15 cellular contexts compared by ENCODE assay signal in genomic region chr2:150280255-150280654, GRCh38.
DNase-seq lines count a peak whose midpoint lies in the region; ATAC-seq and TF ChIP-seq lines count a peak whose summit lies in the region.
"Had no signal": no experiment of that assay in that cellular context is flagged by ENCODE, and none has a peak within 500 bp of the region (broad histone marks: within the 10 kb centered on the region; RNA-seq: fewer than 3 reads in every experiment).

No MANE protein-coding gene starts in this region.

- H2AFZ ChIP-seq in Loucy (ENCODE audit: low read length) = peak overlapping the region; percentile 79; the same call in 1 of the 2 replicates

- no peaks in the 10 kb centered on the region for H4K20me1 ChIP-seq in Loucy (ENCODE audit: insufficient read depth, low read length, poor library complexity, severe bottlenecking)

- no peak overlapping the region for H3K9ac ChIP-seq in Loucy (ENCODE audit: low read depth, low read length, poor library complexity, severe bottlenecking)

- H3K4me1 ChIP-seq in Loucy (ENCODE audit: insufficient read depth, low read length, poor library complexity, severe bottlenecking) (no peaks in the 10 kb centered on the region), uterus (no peaks in the 10 kb centered on the region)

- peaks cover 14% of the 10 kb centered on the region for H3K9me3 ChIP-seq in Loucy (ENCODE audit: insufficient read depth, low read depth, low read length)
- peaks cover 0 to 6% of the 10 kb centered on the region in 2 donors for H3K9me3 ChIP-seq in uterus
- H3K9me3 ChIP-seq: neutrophil had no signal

- H3K36me3 ChIP-seq in Loucy (ENCODE audit: insufficient read depth, low read length) (no peaks in the 10 kb centered on the region), uterus (no peaks in the 10 kb centered on the region)
- H3K36me3 ChIP-seq: esophagus squamous epithelium, neutrophil had no signal

- H3K4me3 ChIP-seq in Loucy (ENCODE audit: low read length, poor library complexity, severe bottlenecking) (no peak overlapping the region), uterus (no peak overlapping the region)
- H3K4me3 ChIP-seq: esophagus squamous epithelium had no signal

- intact Hi-C loops in uterus (cut with DNase I; ENCODE audit: low total_unique reads) = no loop called here

- DNase-seq in dermis blood vessel endothelial cell (peak; percentile 71), left kidney (ENCODE audit: low read depth, low spot score) (peak; percentile 49), uterus (peak; percentile 44 to 68), NCI-H524 treated with DMSO at 0.1 percent for 48 hours (lab: John Stamatoyannopoulos, UW) (no peak), RKO (ENCODE audit: low spot score) (no peak)
- DNase-seq: activated T-cell treated with anti-CD3 and anti-CD28 coated beads, Interleukin-2, amount 50 U/mL, for 24 hours; esophagus squamous epithelium; NCI-H446 treated with DMSO at 0.1 percent for 48 hours; SIG-M5; stimulated activated naive CD8-positive, alpha-beta T cell treated with anti-CD3 and anti-CD28 coated beads, Interleukin-15, amount 100 ng/mL, for 72 hours had no signal

- TF ChIP-seq CTCF in Loucy (conservative IDR thresholded peaks at IDR 0.05; ENCODE audit: low read length) = no peak
- TF ChIP-seq CTCF in uterus (IDR thresholded peaks at IDR 0.05) = no peak

- no peak for TF ChIP-seq POLR2A in uterus (IDR thresholded peaks at IDR 0.05)

- H3K79me2 ChIP-seq in Loucy (ENCODE audit: insufficient read depth, low read length) = no peaks in the 10 kb centered on the region

- no peaks in the 10 kb centered on the region for H3K9me2 ChIP-seq in Loucy (replicated peaks; ENCODE audit: low read depth, low read length)

- no peak for ATAC-seq in HG02938 (IDR thresholded peaks at IDR 0.05; ENCODE audit: unreplicated experiment)
- ATAC-seq: left lobe of liver; stimulated activated naive CD8-positive, alpha-beta T cell treated with anti-CD3 and anti-CD28 coated beads, Interleukin-15, amount 100 ng/mL, for 72 hours; WTC11 had no signal

- H3F3A ChIP-seq in Loucy (ENCODE audit: low read depth) = no peaks in the 10 kb centered on the region

- peak overlapping the region; percentile 1 to 40 for H3K27ac ChIP-seq in uterus
- H3K27ac ChIP-seq: neutrophil had no signal

- H3K27me3 ChIP-seq in Loucy (ENCODE audit: insufficient read depth, low read length, poor library complexity, severe bottlenecking) = no peaks in the 10 kb centered on the region
- no peaks in the 10 kb centered on the region for H3K27me3 ChIP-seq in uterus
- H3K27me3 ChIP-seq: esophagus squamous epithelium, neutrophil had no signal

- H3K4me2 ChIP-seq in Loucy (ENCODE audit: low read depth, low read length, poor library complexity, severe bottlenecking) = no peak overlapping the region

Comparison
In these comparisons a context has a peak if more than half of its experiments do, and no peak if none do; other contexts are left out.
1. DNase-seq: peak in dermis blood vessel endothelial cell (single experiment), left kidney (single experiment) and uterus (2 of 2); none in NCI-H524 treated with DMSO at 0.1 percent for 48 hours (single experiment) and RKO (single experiment).